In genomic region chr17:5800131-5800530, GRCh38 we compare ENCODE assay signal across 30 cellular contexts.
"Had no signal": no experiment of that assay in that cellular context is flagged by ENCODE, and none has a peak within 500 bp of the region (broad histone marks: within the 10 kb centered on the region; RNA-seq: fewer than 3 reads in every experiment).

No MANE protein-coding gene starts in this region.

- H3K36me3 Mint-ChIP-seq: activated CD4-positive, alpha-beta memory T cell treated with anti-CD3 and anti-CD28 coated beads for 36 hours; activated CD8-positive, alpha-beta memory T cell treated with anti-CD3 and anti-CD28 coated beads, Interleukin-2, amount 10 ng/mL, durations not matched to agents 7 days and 5 days; activated naive CD4-positive, alpha-beta T cell treated with anti-CD3 and anti-CD28 coated beads, Interleukin-2, amount 10 ng/mL, durations not matched to agents 7 days and 5 days; activated naive CD4-positive, alpha-beta T cell treated with anti-CD3 and anti-CD28 coated beads, Interleukin-2, amount 50 U/mL, for 72 hours; activated naive CD8-positive, alpha-beta T cell treated with anti-CD3 and anti-CD28 coated beads, Interleukin-2, amount 10 ng/mL, durations not matched to agents 7 days and 5 days; brain had no signal

- H3K9me3 ChIP-seq: ascending aorta, colonic mucosa, gastrocnemius medialis had no signal

- H3K27ac ChIP-seq: ascending aorta, breast epithelium, cardiac muscle cell, colonic mucosa, dorsolateral prefrontal cortex, foreskin keratinocyte, gastrocnemius medialis had no signal

- H3K36me3 ChIP-seq: ascending aorta, breast epithelium, cardiac muscle cell, colonic mucosa, gastrocnemius medialis had no signal

- DNase-seq: activated CD4-positive, alpha-beta memory T cell treated with anti-CD3 and anti-CD28 coated beads for 36 hours; activated CD4-positive, alpha-beta T cell treated with anti-CD3 and anti-CD28 coated beads for 36 hours; activated CD4-positive, alpha-beta T cell treated with anti-CD3 and anti-CD28 coated beads, Interleukin-2, amount 10 ng/mL, durations not matched to agents 24 days and 14 days; activated CD4-positive, CD25-positive, alpha-beta regulatory T cell; activated CD4-positive, CD25-positive, alpha-beta regulatory T cell treated with anti-CD3 and anti-CD28 coated beads, Interleukin-2, amount 50 U/mL, for 72 hours; activated CD8-positive, alpha-beta memory T cell treated with anti-CD3 and anti-CD28 coated beads, Interleukin-2, amount 10 ng/mL, durations not matched to agents 7 days and 5 days; activated CD8-positive, alpha-beta memory T cell treated with anti-CD3 and anti-CD28 coated beads, Interleukin-2, amount 50 U/mL, for 4 hours; activated CD8-positive, alpha-beta T cell treated with anti-CD3 and anti-CD28 coated beads, Interleukin-2, amount 10 ng/mL, durations not matched to agents 7 days and 5 days; activated gamma-delta T cell; activated naive CD4-positive, alpha-beta T cell; activated naive CD4-positive, alpha-beta T cell treated with anti-CD3 and anti-CD28 coated beads, Interleukin-2, amount 10 ng/mL, durations not matched to agents 7 days and 5 days; activated naive CD8-positive, alpha-beta T cell treated with anti-CD3 and anti-CD28 coated beads, Interleukin-2, amount 10 ng/mL, durations not matched to agents 7 days and 5 days; activated T-cell treated with anti-CD3 and anti-CD28 coated beads, Interleukin-2, amount 50 U/mL, for 24 hours; activated T-cell treated with anti-CD3 and anti-CD28 coated beads, Interleukin-2, amount 50 U/mL, for 72 hours; central memory CD4-positive, alpha-beta T cell; cerebellar nuclear complex; colonic mucosa; dorsolateral prefrontal cortex; effector memory CD4-positive, alpha-beta T cell; foreskin keratinocyte; gastrocnemius medialis; glutamatergic neuron; T-helper 2 cell had no signal

- ATAC-seq: activated CD4-positive, alpha-beta T cell treated with anti-CD3 and anti-CD28 coated beads for 36 hours; activated CD8-positive, alpha-beta memory T cell treated with anti-CD3 and anti-CD28 coated beads, Interleukin-2, amount 10 ng/mL, durations not matched to agents 7 days and 5 days; activated CD8-positive, alpha-beta T cell treated with anti-CD3 and anti-CD28 coated beads, Interleukin-2, amount 10 ng/mL, durations not matched to agents 7 days and 5 days; activated naive CD4-positive, alpha-beta T cell treated with anti-CD3 and anti-CD28 coated beads, Interleukin-2, amount 50 U/mL, for 72 hours; activated T-cell treated with anti-CD3 and anti-CD28 coated beads, Interleukin-2, amount 50 U/mL, for 72 hours; gastrocnemius medialis had no signal

- H3K4me1 Mint-ChIP-seq: activated CD4-positive, alpha-beta T cell treated with anti-CD3 and anti-CD28 coated beads for 36 hours; activated CD4-positive, alpha-beta T cell treated with anti-CD3 and anti-CD28 coated beads, Interleukin-2, amount 10 ng/mL, durations not matched to agents 24 days and 14 days; activated CD8-positive, alpha-beta memory T cell treated with anti-CD3 and anti-CD28 coated beads, Interleukin-2, amount 10 ng/mL, durations not matched to agents 7 days and 5 days; activated naive CD4-positive, alpha-beta T cell treated with anti-CD3 and anti-CD28 coated beads, Interleukin-2, amount 10 ng/mL, durations not matched to agents 7 days and 5 days; activated naive CD8-positive, alpha-beta T cell treated with anti-CD3 and anti-CD28 coated beads, Interleukin-2, amount 10 ng/mL, durations not matched to agents 7 days and 5 days had no signal

- H3K4me3 ChIP-seq: ascending aorta, breast epithelium, cardiac muscle cell, colonic mucosa, dorsolateral prefrontal cortex, gastrocnemius medialis had no signal

- H3K27me3 ChIP-seq: ascending aorta, colonic mucosa had no signal

- H3K27ac Mint-ChIP-seq: activated CD4-positive, alpha-beta memory T cell treated with anti-CD3 and anti-CD28 coated beads for 36 hours; activated CD4-positive, alpha-beta T cell treated with anti-CD3 and anti-CD28 coated beads for 36 hours; activated CD4-positive, alpha-beta T cell treated with anti-CD3 and anti-CD28 coated beads, Interleukin-2, amount 10 ng/mL, durations not matched to agents 24 days and 14 days; activated CD8-positive, alpha-beta memory T cell treated with anti-CD3 and anti-CD28 coated beads, Interleukin-2, amount 10 ng/mL, durations not matched to agents 7 days and 5 days; activated CD8-positive, alpha-beta T cell treated with anti-CD3 and anti-CD28 coated beads, Interleukin-2, amount 10 ng/mL, durations not matched to agents 7 days and 5 days; activated naive CD4-positive, alpha-beta T cell treated with anti-CD3 and anti-CD28 coated beads, Interleukin-2, amount 10 ng/mL, durations not matched to agents 7 days and 5 days; activated naive CD4-positive, alpha-beta T cell treated with anti-CD3 and anti-CD28 coated beads, Interleukin-2, amount 50 U/mL, for 72 hours; activated naive CD8-positive, alpha-beta T cell treated with anti-CD3 and anti-CD28 coated beads, Interleukin-2, amount 10 ng/mL, durations not matched to agents 7 days and 5 days; activated T-cell treated with anti-CD3 and anti-CD28 coated beads, Interleukin-2, amount 50 U/mL, for 24 hours; activated T-cell treated with anti-CD3 and anti-CD28 coated beads, Interleukin-2, amount 50 U/mL, for 72 hours; brain; dendritic cell treated with granulocyte-macrophage colony-stimulating factor and Interleukin-4, amounts not matched to agents 40 ng/mL and 50 ng/mL, for 4 days; endodermal cell had no signal

- H3K4me3 Mint-ChIP-seq: activated CD4-positive, alpha-beta memory T cell treated with anti-CD3 and anti-CD28 coated beads for 36 hours; activated CD4-positive, alpha-beta T cell treated with anti-CD3 and anti-CD28 coated beads for 36 hours; activated CD4-positive, alpha-beta T cell treated with anti-CD3 and anti-CD28 coated beads, Interleukin-2, amount 10 ng/mL, durations not matched to agents 24 days and 14 days; activated CD8-positive, alpha-beta memory T cell treated with anti-CD3 and anti-CD28 coated beads, Interleukin-2, amount 10 ng/mL, durations not matched to agents 7 days and 5 days; activated CD8-positive, alpha-beta T cell treated with anti-CD3 and anti-CD28 coated beads, Interleukin-2, amount 10 ng/mL, durations not matched to agents 7 days and 5 days; activated naive CD4-positive, alpha-beta T cell treated with anti-CD3 and anti-CD28 coated beads, Interleukin-2, amount 10 ng/mL, durations not matched to agents 7 days and 5 days; activated naive CD8-positive, alpha-beta T cell treated with anti-CD3 and anti-CD28 coated beads, Interleukin-2, amount 10 ng/mL, durations not matched to agents 7 days and 5 days; activated T-cell treated with anti-CD3 and anti-CD28 coated beads, Interleukin-2, amount 50 U/mL, for 24 hours; activated T-cell treated with anti-CD3 and anti-CD28 coated beads, Interleukin-2, amount 50 U/mL, for 72 hours; brain; dendritic cell treated with granulocyte-macrophage colony-stimulating factor and Interleukin-4, amounts not matched to agents 40 ng/mL and 50 ng/mL, for 4 days; endodermal cell had no signal

- H3K4me1 ChIP-seq: ascending aorta, breast epithelium, colonic mucosa, foreskin keratinocyte, gastrocnemius medialis had no signal

- H3K9me3 Mint-ChIP-seq: activated CD4-positive, alpha-beta T cell treated with anti-CD3 and anti-CD28 coated beads, Interleukin-2, amount 10 ng/mL, durations not matched to agents 24 days and 14 days; activated T-cell treated with anti-CD3 and anti-CD28 coated beads, Interleukin-2, amount 50 U/mL, for 24 hours; dendritic cell treated with granulocyte-macrophage colony-stimulating factor and Interleukin-4, amounts not matched to agents 40 ng/mL and 50 ng/mL, for 4 days had no signal
